9 cellular contexts compared by ENCODE assay signal in genomic region chr19:17775991-17776803, GRCh38. TPM values are rescaled to one million over a fixed set of nuclear protein-coding genes. Genes with fewer than 3 reads are reported as not detected.
A peak's percentile ranks its signal among the peaks of the same experiment; 100 is the strongest.
DNase-seq lines count a peak whose midpoint lies in the region; ATAC-seq and TF ChIP-seq lines count a peak whose summit lies in the region.
"Had no signal": no experiment of that assay in that cellular context is flagged by ENCODE, and none has a peak within 500 bp of the region (broad histone marks: within the 10 kb centered on the region; RNA-seq: fewer than 3 reads in every experiment).

No MANE protein-coding gene starts in this region.

- intact Hi-C loops in posterior vena cava (cut with DNase I) = no loop called here
- intact Hi-C loops in CD14-positive monocyte (cut with micrococcal nuclease) = loop anchor here (5.0 kb wide), 2 partner anchors 59 to 74 kb away; partner anchors contain the start of gene MAP1S (in 1 of the 2)

- ATAC-seq in GM18505 (IDR thresholded peaks at IDR 0.05; ENCODE audit: unreplicated experiment) (peak; percentile 61), GM21576 (IDR thresholded peaks at IDR 0.05; ENCODE audit: unreplicated experiment) (peak; percentile 53), HG03520 (IDR thresholded peaks at IDR 0.05; ENCODE audit: unreplicated experiment) (peak; percentile 57)

- no peak for TF ChIP-seq POLR2A in GM18505 (IDR thresholded peaks at IDR 0.05; ENCODE audit: borderline replicate concordance, extremely low read depth, insufficient read depth, insufficient read length)

- peaks cover 2% of the 10 kb centered on the region for H3K4me1 Mint-ChIP-seq in glutamatergic neuron (ENCODE audit: low read depth, unreplicated experiment)
- H3K4me1 Mint-ChIP-seq in CD14-positive monocyte = peaks cover 23% of the 10 kb centered on the region

- peaks cover 6% of the 10 kb centered on the region for H3K36me3 Mint-ChIP-seq in glutamatergic neuron (ENCODE audit: unreplicated experiment)
- peaks cover 51 to 65% of the 10 kb centered on the region in 2 donors for H3K36me3 Mint-ChIP-seq in CD14-positive monocyte

- H3K9me3 Mint-ChIP-seq in glutamatergic neuron (ENCODE audit: unreplicated experiment) (peaks cover 5% of the 10 kb centered on the region), CD14-positive monocyte (peaks cover 0 to 4% (median 0%) of the 10 kb centered on the region in 7 donors)

- DNase-seq in glutamatergic neuron (no peak), RPMI8226 (no peak), posterior vena cava (ENCODE audit: low spot score) (no peak), CD14-positive monocyte (ENCODE audit: low spot score) (no peak), NCI-H510A (lab: John Stamatoyannopoulos, UW) (no peak)
- DNase-seq: hippocampal formation had no signal

- H3K4me3 Mint-ChIP-seq in glutamatergic neuron (ENCODE audit: unreplicated experiment) = no peak overlapping the region
- no peak overlapping the region for H3K4me3 Mint-ChIP-seq in CD14-positive monocyte

- no peak for TF ChIP-seq CTCF in glutamatergic neuron (IDR thresholded peaks at IDR 0.05; ENCODE audit: partially characterized antibody, unreplicated experiment)
- TF ChIP-seq CTCF in CD14-positive monocyte (IDR thresholded peaks at IDR 0.05) = no peak

- H3K27ac Mint-ChIP-seq in glutamatergic neuron (ENCODE audit: unreplicated experiment) (peak overlapping the region; percentile 22), CD14-positive monocyte (peak overlapping the region in 1 of 7 donors; percentile 15)

- peaks cover 3% of the 10 kb centered on the region for H3K27me3 Mint-ChIP-seq in glutamatergic neuron (ENCODE audit: unreplicated experiment)
- H3K27me3 Mint-ChIP-seq in CD14-positive monocyte (ENCODE audit: low read depth in 3 of 3) = peaks cover 0 to 2% (median 0%) of the 10 kb centered on the region in 3 donors

RNA-seq across cellular contexts. Expression of gene B3GNT3, which starts 18.7 kb away (rescaled TPM):
- total RNA-seq in glutamatergic neuron (ENCODE audit: unreplicated experiment) (not detected), posterior vena cava (under 1 TPM in 1 of 2 donors, not detected in 1; 0.28 TPM)
- polyA plus RNA-seq in CD14-positive monocyte = not detected

RNA-seq across cellular contexts. Expression of gene FCHO1, which starts 24.9 kb away (rescaled TPM):
- 45.2 TPM for total RNA-seq in glutamatergic neuron (ENCODE audit: unreplicated experiment)
- total RNA-seq in posterior vena cava = 1 to 10 TPM; 2.0 to 2.1 TPM
- 10 to 100 TPM; 11.4 to 13.4 TPM for polyA plus RNA-seq in CD14-positive monocyte

RNA-seq across cellular contexts. Expression of gene INSL3, which starts 45.1 kb away (rescaled TPM):
- total RNA-seq in glutamatergic neuron (ENCODE audit: unreplicated experiment) (not detected), posterior vena cava (not detected)
- under 1 TPM; 0.25 to 0.64 TPM for polyA plus RNA-seq in CD14-positive monocyte

RNA-seq across cellular contexts. Expression of gene MAP1S, which starts 56.9 kb away (rescaled TPM):
- 111 TPM for total RNA-seq in glutamatergic neuron (ENCODE audit: unreplicated experiment)
- total RNA-seq in posterior vena cava = 10 to 100 TPM; 50.8 to 57.0 TPM
- 10 to 100 TPM; 27.5 to 28.3 TPM for polyA plus RNA-seq in CD14-positive monocyte

Comparison
In these comparisons a context has a peak if more than half of its experiments do, and no peak if none do; other contexts are left out.
1. RNA of gene FCHO1, which starts 24.9 kb away (total RNA-seq): 45.2 TPM in glutamatergic neuron (single experiment); 2.0 to 2.1 TPM in posterior vena cava; every median in the first group is over 10 times any median in the second.
2. intact Hi-C loops: an anchor here in CD14-positive monocyte (5.0 kb wide); none called in posterior vena cava.
3. Peak in every context shown above with its lines, with median percentiles within 50 percentile points of each other: ATAC-seq.